In the genomic region with DNA sequence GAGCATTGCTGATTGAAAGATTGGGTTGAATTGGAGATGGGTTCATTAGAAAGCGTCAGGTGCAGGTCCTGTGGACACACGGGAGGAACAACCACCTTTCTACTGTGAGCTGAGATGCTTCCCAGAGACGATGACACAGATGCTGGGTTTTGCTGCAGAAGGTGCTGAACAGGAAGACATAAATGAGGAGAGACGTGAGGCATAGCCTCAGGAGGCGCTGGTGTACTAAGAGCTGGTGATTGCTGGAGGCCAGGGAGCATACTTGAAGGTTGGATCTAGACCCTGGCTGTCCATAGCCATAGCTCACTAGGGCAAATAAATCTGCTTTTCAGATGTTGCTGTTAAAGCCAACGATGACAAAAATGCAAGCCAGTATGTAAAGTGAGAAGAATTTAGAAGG, we compare ENCODE assay signal across 1 cellular context.
TF ChIP-seq lines count a peak whose summit lies in the region.

No MANE protein-coding gene starts in this region.

TF ChIP-seq in H1, 55 proteins besides CTCF, POLR2A, EP300 and RAD21:
- TF ChIP-seq ATF2 (IDR thresholded peaks at IDR 0.05; ENCODE audit: low read length) (no peak), RFX5 (IDR thresholded peaks at IDR 0.05; ENCODE audit: borderline replicate concordance, low read depth, low read length) (no peak), TEAD4 (IDR thresholded peaks at IDR 0.05; ENCODE audit: low read depth, low read length) (no peak), ATF3 (IDR thresholded peaks at IDR 0.05; ENCODE audit: insufficient read depth, low read depth, low read length) (no peak), TAF1 (IDR thresholded peaks at IDR 0.05; ENCODE audit: low read depth, low read length) (no peak), SIRT6 (IDR thresholded peaks at IDR 0.05; ENCODE audit: low read length) (no peak)
TF ChIP-seq in H1: peak in this region for 0.
